In the genomic region with DNA sequence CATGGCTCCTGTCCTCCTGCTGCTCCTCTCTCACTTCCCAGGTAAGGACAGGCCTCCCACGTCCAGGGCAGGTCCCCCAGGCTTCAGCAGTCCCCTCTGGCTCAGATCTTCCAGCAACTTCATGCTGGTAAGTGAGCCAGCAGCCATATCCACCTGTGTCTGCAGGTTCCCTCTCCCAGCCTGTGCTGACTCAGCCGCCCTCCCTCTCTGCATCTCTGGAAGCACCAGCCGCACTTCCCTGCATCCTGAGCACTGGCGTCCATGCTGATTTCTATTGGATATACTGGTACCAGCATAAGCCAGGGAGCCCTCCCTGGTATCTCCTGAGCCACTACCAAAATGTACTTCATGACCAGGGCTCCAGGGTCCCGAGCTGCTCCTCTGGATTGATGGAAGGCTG, we compare ENCODE assay signal across 26 cellular contexts. TPM values are rescaled to one million over a fixed set of nuclear protein-coding genes. Genes with fewer than 3 reads are reported as not detected.
"Had no signal": no experiment of that assay in that cellular context is flagged by ENCODE, and none has a peak within 500 bp of the region (broad histone marks: within the 10 kb centered on the region; RNA-seq: fewer than 3 reads in every experiment).

No MANE protein-coding gene starts in this region.

- H3K4me2 ChIP-seq: KMS-11 had no signal

- H3K27ac ChIP-seq: KMS-11, RWPE1, SJCRH30 had no signal

- FAIRE-seq: HepG2 had no signal

- H3K9ac ChIP-seq: KMS-11 had no signal

- ATAC-seq: HepG2, Panc1, PC-3, Right ventricle myocardium inferior, SK-N-SH treated with all-trans-retinoic acid at 6 μM for 48 hours had no signal

- H3K4me1 ChIP-seq: SJCRH30 had no signal

- H3K4me3 ChIP-seq: SJCRH30 had no signal

- H3K27me3 ChIP-seq: SJCRH30 had no signal

- H3K36me3 ChIP-seq: SJCRH30 had no signal

- DNase-seq: IMR-90; Kasumi-1; MM.1S; NCI-H1092 treated with DMSO at 0.1 percent for 48 hours; NCI-H1436; NCI-H187; NCI-H2029; NCI-H2081 treated with DMSO at 0.1 percent for 48 hours; NCI-H2171; NCI-H226; NCI-H446; NCI-H510A; NCI-H526; NK-92 treated with Interleukin-12 subunit alpha and Interleukin-12 subunit beta, amount 100 ng/mL, for 24 hours; PC-3; SHP77 treated with DMSO at 0.1 percent for 48 hours; SJCRH30 had no signal

- H3K9me3 ChIP-seq: SJCRH30 had no signal

RNA-seq across cellular contexts. Expression of a gene that starts 19.0 kb away (rescaled TPM):
- total RNA-seq: HepG2, HT1080, IMR-90, M059J, OCI-LY7, PC-3, Right ventricle myocardium inferior, SJCRH30 had no signal
- polyA plus RNA-seq: HepG2, IMR-90 had no signal
